ENCODE assay signal across 8 cellular contexts in the genomic region with DNA sequence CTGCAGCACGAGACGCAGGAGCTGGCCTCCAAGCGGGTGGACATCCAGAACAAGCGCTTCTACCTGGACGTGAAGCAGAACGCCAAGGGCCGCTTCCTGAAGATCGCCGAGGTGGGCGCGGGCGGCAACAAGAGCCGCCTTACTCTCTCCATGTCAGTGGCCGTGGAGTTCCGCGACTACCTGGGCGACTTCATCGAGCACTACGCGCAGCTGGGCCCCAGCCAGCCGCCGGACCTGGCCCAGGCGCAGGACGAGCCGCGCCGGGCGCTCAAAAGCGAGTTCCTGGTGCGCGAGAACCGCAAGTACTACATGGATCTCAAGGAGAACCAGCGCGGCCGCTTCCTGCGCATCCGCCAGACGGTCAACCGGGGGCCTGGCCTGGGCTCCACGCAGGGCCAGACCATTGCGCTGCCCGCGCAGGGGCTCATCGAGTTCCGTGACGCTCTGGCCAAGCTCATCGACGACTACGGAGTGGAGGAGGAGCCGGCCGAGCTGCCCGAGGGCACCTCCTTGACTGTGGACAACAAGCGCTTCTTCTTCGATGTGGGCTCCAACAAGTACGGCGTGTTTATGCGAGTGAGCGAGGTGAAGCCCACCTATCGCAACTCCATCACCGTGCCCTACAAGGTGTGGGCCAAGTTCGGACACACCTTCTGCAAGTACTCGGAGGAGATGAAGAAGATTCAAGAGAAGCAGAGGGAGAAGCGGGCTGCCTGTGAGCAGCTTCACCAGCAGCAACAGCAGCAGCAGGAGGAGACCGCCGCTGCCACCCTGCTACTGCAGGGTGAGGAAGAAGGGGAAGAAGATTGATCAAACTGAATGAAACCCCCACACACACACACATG. TPM values are rescaled to one million over a fixed set of nuclear protein-coding genes. Genes with fewer than 3 reads are reported as not detected.
DNase-seq lines count a peak whose midpoint lies in the region; ATAC-seq and TF ChIP-seq lines count a peak whose summit lies in the region.

No MANE protein-coding gene starts in this region.

- peaks cover 13% of the 10 kb centered on the region for H3K27me3 Mint-ChIP-seq in CD4-positive, CD25-positive, alpha-beta regulatory T cell
- no peaks in the 10 kb centered on the region for H3K27me3 Mint-ChIP-seq in activated naive CD8-positive, alpha-beta T cell

- H3K4me3 ChIP-seq in CD4-positive, CD25-positive, alpha-beta regulatory T cell (ENCODE audit: low read depth, low read length): peak overlapping the region; percentile 83
- peak overlapping the region; percentile 67 for H3K4me3 ChIP-seq in ovary

- no peaks in the 10 kb centered on the region for H3K9me3 Mint-ChIP-seq in CD4-positive, CD25-positive, alpha-beta regulatory T cell
- H3K9me3 Mint-ChIP-seq in activated naive CD8-positive, alpha-beta T cell (ENCODE audit: low read depth): no peaks in the 10 kb centered on the region

- peak; percentile 39 to 70 (median 43) for DNase-seq in CD4-positive, CD25-positive, alpha-beta regulatory T cell
- peak; percentile 57 for DNase-seq in RPMI8226
- DNase-seq in Right ventricle myocardium superior: peak; percentile 84
- peak; percentile 59 to 81 (median 66) for DNase-seq in ovary
- no peak for DNase-seq in NCI-H2107 (lab: John Stamatoyannopoulos, UW)

- peaks cover 55% of the 10 kb centered on the region for H3K4me1 ChIP-seq in CD4-positive, CD25-positive, alpha-beta regulatory T cell (ENCODE audit: control insufficient read depth, insufficient read depth, low read length, poor library complexity, severe bottlenecking)
- H3K4me1 ChIP-seq in ovary (ENCODE audit: insufficient read depth): peaks cover 19% of the 10 kb centered on the region

- H3K27ac ChIP-seq in CD4-positive, CD25-positive, alpha-beta regulatory T cell (ENCODE audit: insufficient read depth, low read length, poor library complexity, severe bottlenecking): peak overlapping the region; percentile 86
- peak overlapping the region; percentile 82 to 89 for H3K27ac ChIP-seq in ovary

- peak overlapping the region; percentile 88 to 97 (median 94) for H3K27ac Mint-ChIP-seq in CD4-positive, CD25-positive, alpha-beta regulatory T cell
- H3K27ac Mint-ChIP-seq in activated naive CD8-positive, alpha-beta T cell: peak overlapping the region; percentile 88

- no peak for TF ChIP-seq EP300 in ovary (IDR thresholded peaks at IDR 0.05)

- H3K4me1 Mint-ChIP-seq in CD4-positive, CD25-positive, alpha-beta regulatory T cell: peaks cover 19 to 65% (median 46%) of the 10 kb centered on the region in 4 donors
- H3K4me1 Mint-ChIP-seq in activated naive CD8-positive, alpha-beta T cell (ENCODE audit: low read depth): peaks cover 70% of the 10 kb centered on the region

- no peak for TF ChIP-seq POLR2A in ovary (IDR thresholded peaks at IDR 0.05)

- peaks cover 6% of the 10 kb centered on the region for H3K27me3 ChIP-seq in CD4-positive, CD25-positive, alpha-beta regulatory T cell (ENCODE audit: control insufficient read depth, insufficient read depth, low read length)
- H3K27me3 ChIP-seq in ovary: no peaks in the 10 kb centered on the region

- no peaks in the 10 kb centered on the region for H3K36me3 Mint-ChIP-seq in CD4-positive, CD25-positive, alpha-beta regulatory T cell
- peaks cover 2% of the 10 kb centered on the region for H3K36me3 Mint-ChIP-seq in activated naive CD8-positive, alpha-beta T cell

- no peaks in the 10 kb centered on the region for H3K36me3 ChIP-seq in CD4-positive, CD25-positive, alpha-beta regulatory T cell (ENCODE audit: control insufficient read depth, insufficient read depth, low read length)
- H3K36me3 ChIP-seq in ovary: no peaks in the 10 kb centered on the region

- H3K4me3 Mint-ChIP-seq in CD4-positive, CD25-positive, alpha-beta regulatory T cell: peak overlapping the region; percentile 97 to 99 (median 98)
- peak overlapping the region; percentile 94 for H3K4me3 Mint-ChIP-seq in activated naive CD8-positive, alpha-beta T cell

- H3K9me3 ChIP-seq in CD4-positive, CD25-positive, alpha-beta regulatory T cell (ENCODE audit: control insufficient read depth in 2 of 2, low read length in 2 of 2): no peaks in the 10 kb centered on the region
- no peaks in the 10 kb centered on the region for H3K9me3 ChIP-seq in ovary

- TF ChIP-seq CTCF in ovary (IDR thresholded peaks at IDR 0.05): no peak

- ATAC-seq in CD4-positive, CD25-positive, alpha-beta regulatory T cell (ENCODE audit: low read depth in 2 of 2): peak in 1 of 2 donors; percentile 3
- ATAC-seq in GM19324 (IDR thresholded peaks at IDR 0.05; ENCODE audit: low FRiP score, unreplicated experiment): peak; percentile 36
- ATAC-seq in HG03439 (IDR thresholded peaks at IDR 0.05; ENCODE audit: unreplicated experiment): peak; percentile 33
- peak; percentile 43 for ATAC-seq in Right ventricle myocardium superior (ENCODE audit: poor library complexity)

- 3 to 11% (median 5%) methylated on average over 39 to 65 of the region's 65 CpGs for WGBS in ovary, 3 donors

- intact Hi-C loops in Right ventricle myocardium superior (cut with DNase I): no loop called here
- intact Hi-C loops in ovary (cut with DNase I): no loop called here

RNA-seq across cellular contexts. Expression of a gene that starts 0.7 kb away (rescaled TPM):
- 7.7 TPM for total RNA-seq in CD4-positive, CD25-positive, alpha-beta regulatory T cell
- 1 to 10 TPM; 2.3 to 4.1 (median 3.6) TPM for polyA plus RNA-seq in CD4-positive, CD25-positive, alpha-beta regulatory T cell
- total RNA-seq in Right ventricle myocardium superior (22.2 TPM), ovary (10 to 100 TPM; 19.5 to 35.5 (median 29.8) TPM)
- polyA plus RNA-seq in ovary: 10 to 100 TPM in 1 of 2 donors, 1 to 10 TPM in 1; 6.3 to 11.0 TPM

RNA-seq across cellular contexts. Expression of a gene that starts 11.2 kb away (rescaled TPM):
- 2.3 TPM for total RNA-seq in CD4-positive, CD25-positive, alpha-beta regulatory T cell
- polyA plus RNA-seq in CD4-positive, CD25-positive, alpha-beta regulatory T cell: under 1 TPM in 3 of 4 donors, not detected in 1; 0.06 to 0.33 (median 0.28) TPM
- total RNA-seq in Right ventricle myocardium superior: 10.4 TPM
- total RNA-seq in ovary: 10 to 100 TPM in 6 of 7 donors, 1 to 10 TPM in 1; 8.6 to 17.3 (median 15.5) TPM
- polyA plus RNA-seq in ovary: 1 to 10 TPM; 6.8 to 8.8 TPM
